In genomic region chr1:52139817-52140540, GRCh38 we compare ENCODE assay signal across 8 cellular contexts. TPM values are rescaled to one million over a fixed set of nuclear protein-coding genes. Genes with fewer than 3 reads are reported as not detected.
A peak's percentile ranks its signal among the peaks of the same experiment; 100 is the strongest.
DNase-seq lines count a peak whose midpoint lies in the region; ATAC-seq and TF ChIP-seq lines count a peak whose summit lies in the region.

No MANE protein-coding gene starts in this region.

- no peaks in the 10 kb centered on the region for H3K36me3 ChIP-seq in BE2C

- TF ChIP-seq CTCF in activated CD8-positive, alpha-beta T cell treated with anti-CD3 and anti-CD28 coated beads for 36 hours (IDR thresholded peaks at IDR 0.05) = no peak
- TF ChIP-seq CTCF in BE2C (IDR thresholded peaks at IDR 0.05; ENCODE audit: low read depth, low read length) = no peak

- no peaks in the 10 kb centered on the region for H3K27me3 Mint-ChIP-seq in activated CD8-positive, alpha-beta T cell treated with anti-CD3 and anti-CD28 coated beads for 36 hours

- peaks cover 39% of the 10 kb centered on the region for H3K4me1 Mint-ChIP-seq in activated CD8-positive, alpha-beta T cell treated with anti-CD3 and anti-CD28 coated beads for 36 hours (ENCODE audit: low read depth)

- H3K27ac Mint-ChIP-seq in activated CD8-positive, alpha-beta T cell treated with anti-CD3 and anti-CD28 coated beads for 36 hours = peak overlapping the region; percentile 55

- no peaks in the 10 kb centered on the region for H3K4me1 ChIP-seq in BE2C

- DNase-seq in stimulated activated CD4-positive, alpha-beta T cell treated with anti-CD3 and anti-CD28 coated beads, Interleukin-15, amount 100 ng/mL, for 24 hours = peak; percentile 32
- no peak for DNase-seq in stimulated activated CD4-positive, alpha-beta T cell treated with anti-CD3 and anti-CD28 coated beads, Interleukin-12 subunit alpha, Interleukin-12 subunit beta, amount 100 ng/mL, for 4 hours
- DNase-seq in activated CD8-positive, alpha-beta T cell treated with anti-CD3 and anti-CD28 coated beads for 36 hours = peak; percentile 53
- DNase-seq in glomerular endothelial cell (ENCODE audit: extremely low read depth, low read depth, low spot score) (peak; percentile 86), UCSD-AML1 (lab: John Stamatoyannopoulos, UW; ENCODE audit: unreplicated experiment) (no peak), BE2C (no peak), COR-L47 (lab: John Stamatoyannopoulos, UW) (no peak)

- H3K9me3 Mint-ChIP-seq in activated CD8-positive, alpha-beta T cell treated with anti-CD3 and anti-CD28 coated beads for 36 hours = peaks cover 3% of the 10 kb centered on the region

- intact Hi-C loops in activated CD8-positive, alpha-beta T cell treated with anti-CD3 and anti-CD28 coated beads for 36 hours (cut with micrococcal nuclease) = no loop called here

- no peak overlapping the region for H3K4me3 ChIP-seq in BE2C (ENCODE audit: low read depth, low read length)

- peak overlapping the region; percentile 38 for H3K4me3 Mint-ChIP-seq in activated CD8-positive, alpha-beta T cell treated with anti-CD3 and anti-CD28 coated beads for 36 hours

- H3K36me3 Mint-ChIP-seq in activated CD8-positive, alpha-beta T cell treated with anti-CD3 and anti-CD28 coated beads for 36 hours (ENCODE audit: low read depth) = no peaks in the 10 kb centered on the region

- no peaks in the 10 kb centered on the region for H3K27me3 ChIP-seq in BE2C

- peak; percentile 77 for ATAC-seq in HG03378 (IDR thresholded peaks at IDR 0.05; ENCODE audit: unreplicated experiment)
- peak; percentile 64 for ATAC-seq in activated CD8-positive, alpha-beta T cell treated with anti-CD3 and anti-CD28 coated beads for 36 hours

- POLR2A ChIA-PET in activated CD8-positive, alpha-beta T cell treated with anti-CD3 and anti-CD28 coated beads for 36 hours (lab: Charles Lee) = interaction anchor here (0.6 kb wide), 1 partner anchor 529 kb away, joined by 3 read pairs; no protein-coding TSS in a partner anchor

- CTCF ChIA-PET in activated CD8-positive, alpha-beta T cell treated with anti-CD3 and anti-CD28 coated beads for 36 hours (lab: Charles Lee) = interaction anchor here (1.0 to 2.3 kb wide), 5 partner anchors 12 to 264 kb away, joined by 4 to 7 read pairs (median 4); no protein-coding TSS in a partner anchor

- no peaks in the 10 kb centered on the region for H3K9me3 ChIP-seq in BE2C

RNA-seq across cellular contexts. Expression of gene ZFYVE9, which starts 1.9 kb away (rescaled TPM):
- 1 to 10 TPM; 5.0 to 5.6 TPM for total RNA-seq in activated CD8-positive, alpha-beta T cell treated with anti-CD3 and anti-CD28 coated beads for 36 hours
- total RNA-seq in glomerular endothelial cell = 17.5 and 18.1 TPM in 2 replicates
- 10.3 TPM for polyA plus RNA-seq in BE2C (2012; ENCODE audit: insufficient read depth, insufficient read length, low read depth)

Comparison
In these comparisons a context has a peak if more than half of its experiments do, and no peak if none do; other contexts are left out.
1. DNase-seq: peak in stimulated activated CD4-positive, alpha-beta T cell treated with anti-CD3 and anti-CD28 coated beads, Interleukin-15, amount 100 ng/mL, for 24 hours (single experiment), activated CD8-positive, alpha-beta T cell treated with anti-CD3 and anti-CD28 coated beads for 36 hours (single experiment) and glomerular endothelial cell (single experiment); none in stimulated activated CD4-positive, alpha-beta T cell treated with anti-CD3 and anti-CD28 coated beads, Interleukin-12 subunit alpha, Interleukin-12 subunit beta, amount 100 ng/mL, for 4 hours (single experiment), UCSD-AML1 (single experiment), BE2C (single experiment) and COR-L47 (single experiment).